1 cellular context compared by ENCODE assay signal in the genomic region with DNA sequence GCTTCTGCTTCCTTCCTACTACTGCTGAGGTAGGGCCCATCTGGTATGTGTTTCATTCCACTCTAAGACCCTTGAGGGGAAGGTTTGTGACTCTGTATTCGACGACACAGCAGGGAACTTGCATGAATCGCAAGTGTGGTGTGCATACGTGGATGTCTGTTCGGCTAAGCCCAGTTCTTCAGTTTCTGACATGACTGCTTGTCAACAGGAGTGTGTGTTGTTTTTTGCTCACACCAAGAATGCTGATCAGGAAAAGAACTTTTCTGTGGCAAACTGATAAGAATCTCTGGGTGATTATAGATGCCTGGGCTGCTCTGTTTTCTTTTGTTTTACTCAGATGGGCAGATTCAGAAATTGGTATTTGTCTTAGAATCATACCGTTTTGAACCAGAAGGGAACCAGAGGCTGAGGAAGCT.
TF ChIP-seq lines count a peak whose summit lies in the region.

No MANE protein-coding gene starts in this region.

TF ChIP-seq in HepG2, 621 proteins besides CTCF, POLR2A, EP300 and RAD21 (continued from another document):
- TF ChIP-seq ZNF276 (CRISPR knock-in tag; IDR thresholded peaks at IDR 0.05; ENCODE audit: low read depth) (no peak), KDM5B (CRISPR knock-in tag; IDR thresholded peaks at IDR 0.05; ENCODE audit: borderline replicate concordance) (no peak)
